In genomic region chr6:114144887-114145851, GRCh38 we compare ENCODE assay signal across 1 cellular context.
A peak's percentile ranks its signal among the peaks of the same experiment; 100 is the strongest.
TF ChIP-seq lines count a peak whose summit lies in the region.

No MANE protein-coding gene starts in this region.

TF ChIP-seq in HepG2, 621 proteins besides CTCF, POLR2A, EP300 and RAD21 (continued from another document and continues in another):
- TF ChIP-seq GPBP1L1 (CRISPR knock-in tag; IDR thresholded peaks at IDR 0.05) (no peak), PAXIP1 (CRISPR knock-in tag; conservative IDR thresholded peaks at IDR 0.05) (peak; percentile 83), ZBTB14 (CRISPR knock-in tag; IDR thresholded peaks at IDR 0.05) (no peak), AKAP8 (CRISPR knock-in tag; IDR thresholded peaks at IDR 0.05) (no peak), PHF8 (CRISPR knock-in tag; IDR thresholded peaks at IDR 0.05) (no peak), ZBTB21 (CRISPR knock-in tag; IDR thresholded peaks at IDR 0.05) (no peak), IRF2 (CRISPR knock-in tag; IDR thresholded peaks at IDR 0.05) (no peak), FIP1L1 (IDR thresholded peaks at IDR 0.05; ENCODE audit: borderline replicate concordance, insufficient read depth, low read depth, low read length) (no peak), SPEN (CRISPR knock-in tag; IDR thresholded peaks at IDR 0.05; ENCODE audit: low read depth) (no peak), POGK (CRISPR knock-in tag; conservative IDR thresholded peaks at IDR 0.05) (0 out of 2 replicates have a peak, but pooled peaks have one; percentile 37), TSC22D2 (CRISPR knock-in tag; IDR thresholded peaks at IDR 0.05; ENCODE audit: borderline replicate concordance) (no peak), ZNF746 (CRISPR knock-in tag; IDR thresholded peaks at IDR 0.05) (peak; percentile 56; the same call in 1 of the 2 replicates), ZNF563 (CRISPR knock-in tag; IDR thresholded peaks at IDR 0.05) (no peak), FOXM1 (CRISPR knock-in tag; IDR thresholded peaks at IDR 0.05) (no peak), ZNF512 (CRISPR knock-in tag; IDR thresholded peaks at IDR 0.05) (no peak), ZZZ3 (CRISPR knock-in tag; IDR thresholded peaks at IDR 0.05; ENCODE audit: borderline replicate concordance) (no peak), ZNF572 (CRISPR knock-in tag; IDR thresholded peaks at IDR 0.05) (no peak), PTBP1 (IDR thresholded peaks at IDR 0.05; ENCODE audit: low read depth, low read length, poor library complexity, severe bottlenecking) (no peak), KDM3A (CRISPR knock-in tag; IDR thresholded peaks at IDR 0.05; ENCODE audit: low read depth) (no peak; the same call in 1 of the 2 replicates), NKX3-1 (CRISPR knock-in tag; IDR thresholded peaks at IDR 0.05) (no peak), SOX13 (IDR thresholded peaks at IDR 0.05) (peak; percentile 44), SOX13 (CRISPR knock-in tag; conservative IDR thresholded peaks at IDR 0.05 in 1 of 2, IDR thresholded peaks at IDR 0.05 in 1 of 2) (peak in 1 of 2 experiments; percentile 86; a peak in 2 of 4 replicates), ZNF75D (CRISPR knock-in tag; IDR thresholded peaks at IDR 0.05; ENCODE audit: borderline replicate concordance) (no peak), SMC3 (IDR thresholded peaks at IDR 0.05; ENCODE audit: low read length) (no peak; the same call in 1 of the 2 replicates), MTF2 (CRISPR knock-in tag; IDR thresholded peaks at IDR 0.05; ENCODE audit: borderline replicate concordance) (no peak), GATAD2A (CRISPR knock-in tag; IDR thresholded peaks at IDR 0.05) (peak; percentile 91), DZIP1 (CRISPR knock-in tag; IDR thresholded peaks at IDR 0.05) (no peak), ZBTB39 (CRISPR knock-in tag; IDR thresholded peaks at IDR 0.05) (peak; percentile 96), ZBTB25 (CRISPR knock-in tag; IDR thresholded peaks at IDR 0.05) (0 out of 2 replicates have a peak, but pooled peaks have one; percentile 23), HMG20A (CRISPR knock-in tag; IDR thresholded peaks at IDR 0.05; ENCODE audit: borderline replicate concordance) (peak; percentile 44; the same call in 1 of the 2 replicates), ZNF296 (CRISPR knock-in tag; conservative IDR thresholded peaks at IDR 0.05) (no peak), GTF2F1 (IDR thresholded peaks at IDR 0.05; ENCODE audit: low read length) (no peak), ZNF713 (CRISPR knock-in tag; IDR thresholded peaks at IDR 0.05) (no peak), MYNN (CRISPR knock-in tag; IDR thresholded peaks at IDR 0.05; ENCODE audit: low read depth) (no peak), SP140L (CRISPR knock-in tag; IDR thresholded peaks at IDR 0.05; ENCODE audit: borderline replicate concordance) (no peak), ZNF451 (CRISPR knock-in tag; IDR thresholded peaks at IDR 0.05) (no peak), ZNF883 (CRISPR knock-in tag; IDR thresholded peaks at IDR 0.05; ENCODE audit: not compliant biosample characterization) (no peak), ZNF644 (CRISPR knock-in tag; IDR thresholded peaks at IDR 0.05; ENCODE audit: low read depth) (0 out of 2 replicates have a peak, but pooled peaks have one; percentile 31), ZNF263 (CRISPR knock-in tag; IDR thresholded peaks at IDR 0.05) (no peak), ZNF766 (CRISPR knock-in tag; IDR thresholded peaks at IDR 0.05; ENCODE audit: borderline replicate concordance) (no peak), MEIS1 (CRISPR knock-in tag; IDR thresholded peaks at IDR 0.05; ENCODE audit: borderline replicate concordance) (0 out of 2 replicates have a peak, but pooled peaks have one; percentile 42), CSRNP1 (CRISPR knock-in tag; IDR thresholded peaks at IDR 0.05) (0 out of 2 replicates have a peak, but pooled peaks have one; percentile 31), NR2F6 (IDR thresholded peaks at IDR 0.05) (peak; percentile 91), NR2F6 (CRISPR knock-in tag; IDR thresholded peaks at IDR 0.05) (peak; percentile 97), ATF5 (CRISPR knock-in tag; IDR thresholded peaks at IDR 0.05; ENCODE audit: low read depth) (no peak)
